ENCODE assay signal across 1 cellular context in the genomic region with DNA sequence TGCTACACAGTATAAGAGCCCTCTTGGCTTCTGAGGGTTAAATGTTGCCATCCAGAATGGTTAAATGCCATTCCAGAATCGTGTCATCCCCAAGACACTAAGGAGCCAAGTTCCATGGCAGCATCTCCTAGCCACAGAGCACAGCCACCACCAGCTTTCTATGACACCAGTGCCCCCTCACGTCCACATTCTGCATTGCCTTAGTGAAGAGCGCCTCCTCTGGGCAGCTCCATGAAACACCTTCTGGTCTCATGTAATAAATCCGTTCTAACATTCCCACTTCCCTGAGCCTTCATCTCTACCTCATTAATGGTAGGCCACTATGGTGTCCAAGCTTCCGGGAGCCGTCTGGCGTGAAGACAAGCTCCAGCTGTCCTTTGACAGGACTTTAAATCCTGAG.
TF ChIP-seq lines count a peak whose summit lies in the region.

No MANE protein-coding gene starts in this region.

TF ChIP-seq in SK-N-SH, 30 proteins besides CTCF, POLR2A, EP300 and RAD21 (continued from another document):
- TF ChIP-seq, protein P1, sequence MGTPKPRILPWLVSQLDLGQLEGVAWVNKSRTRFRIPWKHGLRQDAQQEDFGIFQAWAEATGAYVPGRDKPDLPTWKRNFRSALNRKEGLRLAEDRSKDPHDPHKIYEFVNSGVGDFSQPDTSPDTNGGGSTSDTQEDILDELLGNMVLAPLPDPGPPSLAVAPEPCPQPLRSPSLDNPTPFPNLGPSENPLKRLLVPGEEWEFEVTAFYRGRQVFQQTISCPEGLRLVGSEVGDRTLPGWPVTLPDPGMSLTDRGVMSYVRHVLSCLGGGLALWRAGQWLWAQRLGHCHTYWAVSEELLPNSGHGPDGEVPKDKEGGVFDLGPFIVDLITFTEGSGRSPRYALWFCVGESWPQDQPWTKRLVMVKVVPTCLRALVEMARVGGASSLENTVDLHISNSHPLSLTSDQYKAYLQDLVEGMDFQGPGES (IDR thresholded peaks at IDR 0.05; ENCODE audit: low read depth, low read length) = no peak
- TF ChIP-seq MXI1 (IDR thresholded peaks at IDR 0.05; ENCODE audit: low read depth, low read length) (no peak), JUND (IDR thresholded peaks at IDR 0.05) (no peak), FOXJ3 (CRISPR knock-in tag; IDR thresholded peaks at IDR 0.05) (no peak), MEF2A (IDR thresholded peaks at IDR 0.05; ENCODE audit: borderline replicate concordance, low read depth) (no peak), TEAD4 (IDR thresholded peaks at IDR 0.05; ENCODE audit: borderline replicate concordance, insufficient read depth) (no peak), PBX3 (IDR thresholded peaks at IDR 0.05) (no peak)
- TF ChIP-seq, protein P2, sequence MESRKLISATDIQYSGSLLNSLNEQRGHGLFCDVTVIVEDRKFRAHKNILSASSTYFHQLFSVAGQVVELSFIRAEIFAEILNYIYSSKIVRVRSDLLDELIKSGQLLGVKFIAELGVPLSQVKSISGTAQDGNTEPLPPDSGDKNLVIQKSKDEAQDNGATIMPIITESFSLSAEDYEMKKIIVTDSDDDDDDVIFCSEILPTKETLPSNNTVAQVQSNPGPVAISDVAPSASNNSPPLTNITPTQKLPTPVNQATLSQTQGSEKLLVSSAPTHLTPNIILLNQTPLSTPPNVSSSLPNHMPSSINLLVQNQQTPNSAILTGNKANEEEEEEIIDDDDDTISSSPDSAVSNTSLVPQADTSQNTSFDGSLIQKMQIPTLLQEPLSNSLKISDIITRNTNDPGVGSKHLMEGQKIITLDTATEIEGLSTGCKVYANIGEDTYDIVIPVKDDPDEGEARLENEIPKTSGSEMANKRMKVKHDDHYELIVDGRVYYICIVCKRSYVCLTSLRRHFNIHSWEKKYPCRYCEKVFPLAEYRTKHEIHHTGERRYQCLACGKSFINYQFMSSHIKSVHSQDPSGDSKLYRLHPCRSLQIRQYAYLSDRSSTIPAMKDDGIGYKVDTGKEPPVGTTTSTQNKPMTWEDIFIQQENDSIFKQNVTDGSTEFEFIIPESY (IDR thresholded peaks at IDR 0.05; ENCODE audit: borderline replicate concordance, low read depth) = no peak
TF ChIP-seq in SK-N-SH: peak in this region for 0.
